8 cellular contexts compared by ENCODE assay signal in genomic region chr1:120952207-120952870, GRCh38.
DNase-seq lines count a peak whose midpoint lies in the region; ATAC-seq and TF ChIP-seq lines count a peak whose summit lies in the region.
"Not testable (repeated sequence)": the region's sequence is repeated elsewhere in the genome, so short reads cannot be mapped to it uniquely, and the experiment has no call there.

No MANE protein-coding gene starts in this region.

- not testable (repeated sequence) for H3K9ac ChIP-seq in endodermal cell (ENCODE audit: extremely low read depth, low read length, poor library complexity, severe bottlenecking)

- not testable (repeated sequence) for H3K9me3 Mint-ChIP-seq in Calu3 (ENCODE audit: low read depth, unreplicated experiment); endodermal cell
- H3K9me3 Mint-ChIP-seq in naive thymus-derived CD8-positive, alpha-beta T cell, result peaks cover 0 to 13% (median 0%) of the 10 kb centered on the region in 9 donors

- 94 to 100% methylated on average over 1 to 17 of the region's 38 CpGs for WGBS in endodermal cell (ENCODE audit: insufficient coverage in 1 of 2, insufficient read length in 1 of 2), 2 experiments
- 40 to 76% methylated on average over 2 to 8 of the region's 38 CpGs for WGBS in esophagus squamous epithelium, 2 donors
- WGBS in stomach, 5 donors, result 27 to 83% (median 42%) methylated on average over 1 to 29 of the region's 38 CpGs

- H3K36me3 Mint-ChIP-seq in Calu3 (ENCODE audit: insufficient read depth, unreplicated experiment); T-helper 17 cell (ENCODE audit: low read depth); endodermal cell (ENCODE audit: low read depth): not testable (repeated sequence)
- H3K36me3 Mint-ChIP-seq in naive thymus-derived CD8-positive, alpha-beta T cell, result peaks cover 3 to 28% (median 25%) of the 10 kb centered on the region in 3 donors

- not testable (repeated sequence) for H3K9me3 ChIP-seq in T-helper 17 cell (ENCODE audit: control insufficient read depth, low read length, poor library complexity, severe bottlenecking); endodermal cell (ENCODE audit: control insufficient read depth, low read length); esophagus squamous epithelium; stomach

- not testable (repeated sequence) for TF ChIP-seq CTCF in Calu3 (IDR thresholded peaks at IDR 0.05; ENCODE audit: unreplicated experiment); endodermal cell (conservative IDR thresholded peaks at IDR 0.05); esophagus squamous epithelium (IDR thresholded peaks at IDR 0.05); kidney epithelial cell (IDR thresholded peaks at IDR 0.05; ENCODE audit: insufficient read depth, low read length, poor library complexity, severe bottlenecking); stomach (IDR thresholded peaks at IDR 0.05)

- not testable (repeated sequence) for H3K27ac ChIP-seq in endodermal cell (ENCODE audit: low read depth, low read length); esophagus squamous epithelium; stomach

- CTCF ChIA-PET in Calu3 (lab: Charles Lee), result not testable (repeated sequence)

- not testable (repeated sequence) for H3K36me3 ChIP-seq in endodermal cell (ENCODE audit: control insufficient read depth, insufficient read depth, low read length); esophagus squamous epithelium; kidney epithelial cell (ENCODE audit: control insufficient read depth, insufficient read depth, low read length)
- peaks cover 0 to 10% (median 5%) of the 10 kb centered on the region in 4 donors for H3K36me3 ChIP-seq in stomach

- DNase-seq in Calu3 (peak; percentile 1), astrocyte of the hippocampus (ENCODE audit: low read depth, low spot score) (peak; percentile 16)
- DNase-seq in T-helper 17 cell; endodermal cell; esophagus squamous epithelium (lab: John Stamatoyannopoulos, UW); kidney epithelial cell (ENCODE audit: low read depth); naive thymus-derived CD8-positive, alpha-beta T cell; stomach: not testable (repeated sequence)

- H3K27me3 ChIP-seq in endodermal cell (ENCODE audit: control insufficient read depth, insufficient read depth, low read length, poor library complexity, severe bottlenecking); esophagus squamous epithelium; kidney epithelial cell (ENCODE audit: control insufficient read depth, insufficient read depth, low read length); stomach: not testable (repeated sequence)

- POLR2A ChIA-PET in naive thymus-derived CD8-positive, alpha-beta T cell (lab: Charles Lee), result not testable (repeated sequence)

- BruUV-seq in Calu3 (replicated peaks; lab: Mats Ljungman, UMichigan), result not testable (repeated sequence)

- not testable (repeated sequence) for H3K27me3 Mint-ChIP-seq in Calu3 (ENCODE audit: unreplicated experiment); T-helper 17 cell; endodermal cell (ENCODE audit: insufficient read depth); naive thymus-derived CD8-positive, alpha-beta T cell

- not testable (repeated sequence) for TF ChIP-seq POLR2A in esophagus squamous epithelium (IDR thresholded peaks at IDR 0.05); stomach (IDR thresholded peaks at IDR 0.05)

- intact Hi-C loops in Calu3 (cut with micrococcal nuclease; ENCODE audit: unreplicated experiment); esophagus squamous epithelium (cut with DNase I); stomach (cut with DNase I; ENCODE audit: low total_unique reads): not testable (repeated sequence)

- H3K4me3 ChIP-seq in endodermal cell (ENCODE audit: low read length), result not testable (repeated sequence)
- H3K4me3 ChIP-seq in esophagus squamous epithelium (peak overlapping the region in 3 of 4 donors; percentile 1 to 13 (median 12)), kidney epithelial cell (ENCODE audit: low read depth, low read length) (peak overlapping the region; percentile 15), stomach (peak overlapping the region; percentile 7 to 29 (median 26))

- H3K4me3 Mint-ChIP-seq in Calu3 (ENCODE audit: low read depth, unreplicated experiment), result peak overlapping the region; percentile 63
- H3K4me3 Mint-ChIP-seq in T-helper 17 cell; naive thymus-derived CD8-positive, alpha-beta T cell: not testable (repeated sequence)
- H3K4me3 Mint-ChIP-seq in endodermal cell, result peak overlapping the region; percentile 40

- peak; percentile 33 for ATAC-seq in T-helper 17 cell
- ATAC-seq in naive thymus-derived CD8-positive, alpha-beta T cell, result peak; percentile 49 to 57

- H3K4me1 Mint-ChIP-seq in Calu3 (ENCODE audit: low read depth, unreplicated experiment); T-helper 17 cell: not testable (repeated sequence)
- H3K4me1 Mint-ChIP-seq in endodermal cell, result peaks cover 30% of the 10 kb centered on the region
- peaks cover 0 to 20% (median 9%) of the 10 kb centered on the region in 4 donors for H3K4me1 Mint-ChIP-seq in naive thymus-derived CD8-positive, alpha-beta T cell

- TF ChIP-seq EP300 in stomach (IDR thresholded peaks at IDR 0.05), result not testable (repeated sequence)

- not testable (repeated sequence) for H3K27ac Mint-ChIP-seq in Calu3 (ENCODE audit: unreplicated experiment); T-helper 17 cell; endodermal cell; naive thymus-derived CD8-positive, alpha-beta T cell

- H3K4me1 ChIP-seq in endodermal cell (ENCODE audit: control insufficient read depth, insufficient read depth, low read length); esophagus squamous epithelium; stomach: not testable (repeated sequence)
